In genomic region chr2:53856272-53856671, GRCh38 we compare ENCODE assay signal across 13 cellular contexts. TPM values are rescaled to one million over a fixed set of nuclear protein-coding genes. Genes with fewer than 3 reads are reported as not detected.
DNase-seq lines count a peak whose midpoint lies in the region; ATAC-seq and TF ChIP-seq lines count a peak whose summit lies in the region.
"Had no signal": no experiment of that assay in that cellular context is flagged by ENCODE, and none has a peak within 500 bp of the region (broad histone marks: within the 10 kb centered on the region; RNA-seq: fewer than 3 reads in every experiment).

No MANE protein-coding gene starts in this region.

- H3K27me3 ChIP-seq in SK-N-SH (ENCODE audit: insufficient read depth), result no peaks in the 10 kb centered on the region
- no peaks in the 10 kb centered on the region for H3K27me3 ChIP-seq in dorsolateral prefrontal cortex
- H3K27me3 ChIP-seq: BLaER1 treated with 17β-estradiol and CSF1 and Interleukin-3, amounts not matched to agents 10 nM and 100 nM had no signal

- no peaks in the 10 kb centered on the region for H3F3A ChIP-seq in SK-N-SH (replicated peaks; ENCODE audit: insufficient read depth)

- no peak for ATAC-seq in SK-N-SH treated with all-trans-retinoic acid at 6 μM for 48 hours
- ATAC-seq in activated T-helper 17 cell treated with anti-CD3 and anti-CD28 coated beads, Interleukin-2, amount 50 U/mL, for 72 hours (replicated peaks), result no peak
- ATAC-seq in HG02571 (IDR thresholded peaks at IDR 0.05; ENCODE audit: unreplicated experiment), result no peak

- no peak for TF ChIP-seq EP300 in SK-N-SH (IDR thresholded peaks at IDR 0.05; ENCODE audit: borderline replicate concordance in 1 of 2, low read depth in 1 of 2, low read length in 1 of 2)

- H3K4me2 ChIP-seq in SK-N-SH, result no peak overlapping the region
- H3K4me2 ChIP-seq: BLaER1 treated with 17β-estradiol and CSF1 and Interleukin-3, amounts not matched to agents 10 nM and 100 nM had no signal

- H3K9me3 Mint-ChIP-seq in activated T-helper 17 cell treated with anti-CD3 and anti-CD28 coated beads, Interleukin-2, amount 50 U/mL, for 72 hours, result no peaks in the 10 kb centered on the region

- H3K9me3 ChIP-seq in SK-N-SH, result no peaks in the 10 kb centered on the region
- H3K9me3 ChIP-seq: HAP-1 had no signal

- H3K27ac ChIP-seq in SK-N-SH (ENCODE audit: low read depth in 2 of 2, low read length in 1 of 2), result no peak overlapping the region
- peak overlapping the region in 35 of 59 donors; percentile 2 to 71 (median 43) for H3K27ac ChIP-seq in dorsolateral prefrontal cortex
- H3K27ac ChIP-seq: BLaER1 treated with 17β-estradiol and CSF1 and Interleukin-3, amounts not matched to agents 10 nM and 100 nM had no signal

- H3K4me3 ChIP-seq in SK-N-SH (ENCODE audit: low read depth in 2 of 2, low read length in 1 of 2), result no peak overlapping the region
- peak overlapping the region in 28 of 59 donors; percentile 1 to 40 (median 15) for H3K4me3 ChIP-seq in dorsolateral prefrontal cortex
- H3K4me3 ChIP-seq: BLaER1 treated with 17β-estradiol and CSF1 and Interleukin-3, amounts not matched to agents 10 nM and 100 nM; HAP-1 had no signal

- no peaks in the 10 kb centered on the region for H3K79me2 ChIP-seq in SK-N-SH (ENCODE audit: insufficient read depth)

- H3K4me3 Mint-ChIP-seq in activated T-helper 17 cell treated with anti-CD3 and anti-CD28 coated beads, Interleukin-2, amount 50 U/mL, for 72 hours, result no peak overlapping the region
- H3K4me3 Mint-ChIP-seq: CD4-positive, CD25-positive, alpha-beta regulatory T cell had no signal

- H3K36me3 Mint-ChIP-seq in activated T-helper 17 cell treated with anti-CD3 and anti-CD28 coated beads, Interleukin-2, amount 50 U/mL, for 72 hours (ENCODE audit: low read depth), result peaks cover 27% of the 10 kb centered on the region

- no peak for TF ChIP-seq CTCF in SK-N-SH (IDR thresholded peaks at IDR 0.05)
- TF ChIP-seq CTCF in dorsolateral prefrontal cortex (IDR thresholded peaks at IDR 0.05 in 54 of 56, conservative IDR thresholded peaks at IDR 0.05 in 2 of 56; ENCODE audit: low read depth in 1 of 56, partially characterized antibody in 56 of 56), result no peak

- intact Hi-C loops in dorsolateral prefrontal cortex (cut with DNase I), result no loop called here

- H3K4me1 ChIP-seq in SK-N-SH (ENCODE audit: control insufficient read depth in 1 of 2, insufficient read depth in 2 of 2, low read depth in 1 of 2, low read length in 1 of 2), result no peaks in the 10 kb centered on the region
- H3K4me1 ChIP-seq: BLaER1 treated with 17β-estradiol and CSF1 and Interleukin-3, amounts not matched to agents 10 nM and 100 nM had no signal

- H3K4me1 Mint-ChIP-seq in activated T-helper 17 cell treated with anti-CD3 and anti-CD28 coated beads, Interleukin-2, amount 50 U/mL, for 72 hours, result no peaks in the 10 kb centered on the region

- no peaks in the 10 kb centered on the region for H3K9me2 ChIP-seq in SK-N-SH

- TF ChIP-seq RAD21 in SK-N-SH (IDR thresholded peaks at IDR 0.05; ENCODE audit: low read length), result no peak

- CTCF ChIA-PET in SK-N-SH (lab: Yijun Ruan, JAX), result no interaction called here

- 90% methylated on average over 2 of the region's 2 CpGs for WGBS in SK-N-SH (ENCODE audit: low lambda C conversion rate)

- POLR2A ChIA-PET in SK-N-SH (lab: Yijun Ruan, JAX), result no interaction called here

- H4K20me1 ChIP-seq in SK-N-SH (ENCODE audit: insufficient read depth), result no peaks in the 10 kb centered on the region

- no peak overlapping the region for H3K27ac Mint-ChIP-seq in activated T-helper 17 cell treated with anti-CD3 and anti-CD28 coated beads, Interleukin-2, amount 50 U/mL, for 72 hours
- H3K27ac Mint-ChIP-seq: CD4-positive, CD25-positive, alpha-beta regulatory T cell had no signal

- peaks cover 21 to 32% of the 10 kb centered on the region in 2 experiments for H3K36me3 ChIP-seq in SK-N-SH (replicated peaks in 1 of 2; ENCODE audit: control insufficient read depth in 1 of 2, insufficient read depth in 2 of 2, low read length in 1 of 2)
- H3K36me3 ChIP-seq: HAP-1 had no signal

- no peaks in the 10 kb centered on the region for H3K27me3 Mint-ChIP-seq in activated T-helper 17 cell treated with anti-CD3 and anti-CD28 coated beads, Interleukin-2, amount 50 U/mL, for 72 hours
- H3K27me3 Mint-ChIP-seq: CD4-positive, CD25-positive, alpha-beta regulatory T cell had no signal

- H3K9ac ChIP-seq in SK-N-SH, result no peak overlapping the region
- H3K9ac ChIP-seq: BLaER1 treated with 17β-estradiol and CSF1 and Interleukin-3, amounts not matched to agents 10 nM and 100 nM had no signal

- DNase-seq in SK-N-SH, result peak; percentile 25
- no peak for DNase-seq in dorsolateral prefrontal cortex
- peak; percentile 44 for DNase-seq in midbrain (lab: John Stamatoyannopoulos, UW)
- no peak for DNase-seq in NK-92 treated with Interleukin-12 subunit alpha and Interleukin-12 subunit beta, amount 100 ng/mL, for 24 hours (lab: John Stamatoyannopoulos, UW)
- DNase-seq: ACHN; CD4-positive, CD25-positive, alpha-beta regulatory T cell; DMS79 had no signal

- H2AFZ ChIP-seq in SK-N-SH (ENCODE audit: low read depth), result no peak overlapping the region

TF ChIP-seq in SK-N-SH, 30 proteins besides CTCF, POLR2A, EP300 and RAD21:
- TF ChIP-seq NFIC (IDR thresholded peaks at IDR 0.05; ENCODE audit: borderline replicate concordance) (no peak), TAF1 (IDR thresholded peaks at IDR 0.05; ENCODE audit: borderline replicate concordance, low read depth, low read length) (no peak), NRF1 (IDR thresholded peaks at IDR 0.05; ENCODE audit: low read depth, low read length) (no peak), FOSL2 (IDR thresholded peaks at IDR 0.05; ENCODE audit: borderline replicate concordance, low read depth) (no peak), POLR2AphosphoS5 (IDR thresholded peaks at IDR 0.05; ENCODE audit: low read depth, low read length) (no peak), RCOR1 (IDR thresholded peaks at IDR 0.05; ENCODE audit: low read length) (no peak), GATA2 (CRISPR knock-in tag; IDR thresholded peaks at IDR 0.05) (no peak), CHD2 (IDR thresholded peaks at IDR 0.05; ENCODE audit: low read length, partially characterized antibody) (no peak), YY1 (IDR thresholded peaks at IDR 0.05; ENCODE audit: low read depth) (no peak), TEAD4 (IDR thresholded peaks at IDR 0.05; ENCODE audit: borderline replicate concordance, insufficient read depth) (no peak)

TF ChIP-seq in SK-N-SH treated with all-trans-retinoic acid at 6 μM for 48 hours, 23 proteins besides CTCF, POLR2A, EP300 and RAD21 (continues in another document):
- TF ChIP-seq ESRRG (CRISPR knock-in tag; IDR thresholded peaks at IDR 0.05), result no peak
- TF ChIP-seq ZNF70 (CRISPR knock-in tag; IDR thresholded peaks at IDR 0.05), result no peak
- no peak for TF ChIP-seq ISL1 (CRISPR knock-in tag; IDR thresholded peaks at IDR 0.05)
- no peak for TF ChIP-seq BACH2 (CRISPR knock-in tag; IDR thresholded peaks at IDR 0.05; ENCODE audit: borderline replicate concordance)
- TF ChIP-seq TCF4 (CRISPR knock-in tag; IDR thresholded peaks at IDR 0.05; ENCODE audit: borderline replicate concordance), result no peak
- no peak for TF ChIP-seq ZNF565 (CRISPR knock-in tag; conservative IDR thresholded peaks at IDR 0.05; ENCODE audit: low read depth)
- TF ChIP-seq PPARA (CRISPR knock-in tag; IDR thresholded peaks at IDR 0.05; ENCODE audit: borderline replicate concordance), result no peak
- no peak for TF ChIP-seq PATZ1 (CRISPR knock-in tag; IDR thresholded peaks at IDR 0.05; ENCODE audit: borderline replicate concordance)
- TF ChIP-seq SNAI2 (CRISPR knock-in tag; IDR thresholded peaks at IDR 0.05), result no peak
- no peak for TF ChIP-seq CREB5 (CRISPR knock-in tag; IDR thresholded peaks at IDR 0.05; ENCODE audit: low read depth)
- TF ChIP-seq GLIS3 (CRISPR knock-in tag; IDR thresholded peaks at IDR 0.05), result no peak
- TF ChIP-seq ZFP30 (CRISPR knock-in tag; IDR thresholded peaks at IDR 0.05), result no peak
- no peak for TF ChIP-seq OSR1 (CRISPR knock-in tag; IDR thresholded peaks at IDR 0.05)
- TF ChIP-seq ZNF8 (CRISPR knock-in tag; IDR thresholded peaks at IDR 0.05), result no peak
- TF ChIP-seq TOX (CRISPR knock-in tag; IDR thresholded peaks at IDR 0.05; ENCODE audit: borderline replicate concordance), result no peak

RNA-seq across cellular contexts. Expression of gene GPR75, which starts 3.5 kb away (rescaled TPM):
- polyA plus RNA-seq in SK-N-SH (2012; rRNA removed), result 1.8 and 2.4 TPM in 2 replicates
- 0.57 and 0.85 TPM in 2 replicates for polyA plus RNA-seq in SK-N-SH (2012; cell fraction: cytosol; rRNA removed)
- polyA plus RNA-seq in SK-N-SH (2012; cell fraction: nucleus; rRNA removed), result 7.1 and 12.0 TPM in 2 replicates
- 10 to 100 TPM; 16.4 to 58.3 (median 36.7) TPM for total RNA-seq in dorsolateral prefrontal cortex
- total RNA-seq in activated T-helper 17 cell treated with anti-CD3 and anti-CD28 coated beads, Interleukin-2, amount 50 U/mL, for 72 hours, result 1 to 10 TPM; 1.1 to 3.2 TPM
- total RNA-seq: G401 had no signal
- polyA plus RNA-seq: CD4-positive, CD25-positive, alpha-beta regulatory T cell had no signal

Comparison
In these comparisons a context has a peak if more than half of its experiments do, and no peak if none do; other contexts are left out.
1. DNase-seq: peak in SK-N-SH (single experiment) and midbrain (single experiment); none in dorsolateral prefrontal cortex (0 of 10) and NK-92 treated with Interleukin-12 subunit alpha and Interleukin-12 subunit beta, amount 100 ng/mL, for 24 hours (single experiment).
2. H3K27ac ChIP-seq: peak in dorsolateral prefrontal cortex (35 of 59); none in SK-N-SH (0 of 2).
3. RNA of gene GPR75, which starts 3.5 kb away (total RNA-seq): 16.4 to 58.3 TPM in dorsolateral prefrontal cortex; 1.1 to 3.2 TPM in activated T-helper 17 cell treated with anti-CD3 and anti-CD28 coated beads, Interleukin-2, amount 50 U/mL, for 72 hours; every median in the first group is over 4 times any median in the second.